In the genomic region with DNA sequence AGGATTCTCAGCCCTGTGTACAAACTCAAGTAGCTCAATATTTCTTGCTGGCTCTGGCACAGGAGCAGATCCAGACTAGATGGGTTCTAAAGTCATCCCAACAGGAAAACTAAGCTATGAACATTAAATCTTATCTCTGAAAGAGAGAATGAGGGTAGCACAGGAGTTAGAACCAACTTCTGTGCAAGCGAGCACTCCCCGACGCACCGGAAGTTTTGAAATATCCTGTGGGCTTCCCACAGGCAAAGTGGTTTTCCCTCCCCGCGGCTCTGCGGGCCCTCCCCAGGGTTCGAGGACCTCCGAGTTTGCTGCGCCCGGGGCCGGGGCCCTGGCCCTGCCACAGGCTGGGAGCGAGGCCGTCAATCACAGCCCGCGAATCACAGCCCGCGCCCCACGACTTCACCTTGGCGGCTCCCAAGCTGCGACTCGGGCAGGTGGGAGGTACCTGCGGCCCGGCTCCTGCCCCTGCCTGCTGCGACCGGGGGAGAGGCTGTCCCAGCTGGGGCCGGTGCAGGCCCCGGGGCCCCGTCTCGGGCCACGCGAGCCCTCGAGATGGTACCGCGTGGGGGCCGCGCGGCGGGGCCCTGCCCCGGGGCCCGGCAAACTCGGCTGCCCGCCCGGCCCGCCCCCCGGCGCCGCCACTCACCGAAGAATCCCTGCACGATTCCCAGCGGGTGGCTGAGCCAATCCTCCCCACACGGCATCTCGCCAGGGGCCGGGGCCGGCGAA, we compare ENCODE assay signal across 8 cellular contexts. TPM values are rescaled to one million over a fixed set of nuclear protein-coding genes. Genes with fewer than 3 reads are reported as not detected.
DNase-seq lines count a peak whose midpoint lies in the region; ATAC-seq, FAIRE-seq and TF ChIP-seq lines count a peak whose summit lies in the region.

No MANE protein-coding gene starts in this region.

- peaks cover 2% of the 10 kb centered on the region; the same call in 1 of the 2 replicates for H3K27me3 Mint-ChIP-seq in HFFc6 (ENCODE audit: insufficient read depth)

- no peaks in the 10 kb centered on the region for H3K36me3 ChIP-seq in lower lobe of right lung

- H3K4me1 ChIP-seq in lower lobe of right lung, result peaks cover 40% of the 10 kb centered on the region

- H3K9me3 ChIP-seq in lower lobe of right lung, result no peaks in the 10 kb centered on the region

- peak overlapping the region; percentile 96 for H3K4me3 Mint-ChIP-seq in HFFc6

- peak overlapping the region; percentile 88 for H3K27ac Mint-ChIP-seq in HFFc6

- TF ChIP-seq CTCF in HFFc6 (IDR thresholded peaks at IDR 0.05) (no peak), NB4 (IDR thresholded peaks at IDR 0.05; ENCODE audit: low read depth, low read length) (no peak), coronary artery (IDR thresholded peaks at IDR 0.05) (no peak), lower lobe of right lung (IDR thresholded peaks at IDR 0.05) (no peak)

- H3K27me3 ChIP-seq in lower lobe of right lung (ENCODE audit: low read depth), result no peaks in the 10 kb centered on the region

- FAIRE-seq in HTR-8/SVneo (lab: Jason Lieb, UNC), result no peak

- DNase-seq in HFFc6 (no peak), NB4 (ENCODE audit: low read depth) (peak; percentile 93), coronary artery (ENCODE audit: low spot score) (no peak), lower lobe of right lung (peak; percentile 84), HTR-8/SVneo (ENCODE audit: insufficient read length, low spot score) (no peak)
- DNase-seq in stimulated activated CD8-positive, alpha-beta memory T cell treated with anti-CD3 and anti-CD28 coated beads, Interleukin-12 subunit alpha, Interleukin-12 subunit beta, amount 100 ng/mL, for 4 hours (ENCODE audit: low read depth), result peak; percentile 43

- peaks cover 6% of the 10 kb centered on the region; the same call in 1 of the 2 replicates for H3K36me3 Mint-ChIP-seq in HFFc6 (ENCODE audit: low read depth)

- peak; percentile 33 for TF ChIP-seq POLR2A in GM15510 (IDR thresholded peaks at IDR 0.05; ENCODE audit: borderline replicate concordance, extremely low read depth, insufficient read length)
- TF ChIP-seq POLR2A in NB4 (IDR thresholded peaks at IDR 0.05; ENCODE audit: extremely low read depth, insufficient read length), result no peak

- H3K27ac ChIP-seq in coronary artery (peak overlapping the region; percentile 77 to 91), lower lobe of right lung (peak overlapping the region; percentile 92)

- H3K4me3 ChIP-seq in NB4 (ENCODE audit: low read depth, low read length), result peak overlapping the region; percentile 88
- H3K4me3 ChIP-seq in coronary artery, result peak overlapping the region; percentile 98
- H3K4me3 ChIP-seq in lower lobe of right lung, result peak overlapping the region; percentile 85

- intact Hi-C loops in lower lobe of right lung (cut with DNase I), result no loop called here

- H3K9me3 Mint-ChIP-seq in HFFc6, result no peaks in the 10 kb centered on the region

- H3K4me1 Mint-ChIP-seq in HFFc6 (ENCODE audit: low read depth), result peaks cover 50% of the 10 kb centered on the region

- peak; percentile 36 to 37 for ATAC-seq in activated CD4-positive, CD25-positive, alpha-beta regulatory T cell treated with anti-CD3 and anti-CD28 coated beads, Interleukin-2, amount 50 U/mL, for 24 hours
- peak; percentile 67 to 74 for ATAC-seq in lower lobe of right lung

RNA-seq across cellular contexts. Expression of gene MCMBP, which starts 0.6 kb away (rescaled TPM):
- total RNA-seq in HFFc6 (2021; fragmentation: NEBNext Ultra II Directional; extraction: Animal tissue kit (Norgen Biotek cat#: 25700)), result 10 to 100 TPM; 40.4 to 59.0 (median 53.5) TPM
- 52.1 TPM for total RNA-seq in lower lobe of right lung

RNA-seq across cellular contexts. Expression of gene SEC23IP, which starts 20.5 kb away (rescaled TPM):
- 10 to 100 TPM; 76.9 to 95.5 (median 88.8) TPM for total RNA-seq in HFFc6 (2021; fragmentation: NEBNext Ultra II Directional; extraction: Animal tissue kit (Norgen Biotek cat#: 25700))
- 58.8 TPM for total RNA-seq in lower lobe of right lung

Comparison
In these comparisons a context has a peak if more than half of its experiments do, and no peak if none do; other contexts are left out.
1. DNase-seq: peak in NB4 (single experiment), lower lobe of right lung (single experiment) and stimulated activated CD8-positive, alpha-beta memory T cell treated with anti-CD3 and anti-CD28 coated beads, Interleukin-12 subunit alpha, Interleukin-12 subunit beta, amount 100 ng/mL, for 4 hours (single experiment); none in HFFc6 (single experiment), coronary artery (single experiment) and HTR-8/SVneo (single experiment).
2. Peak in every context shown above with its lines, with median percentiles within 50 percentile points of each other: H3K4me3 ChIP-seq.